39 cellular contexts compared by ENCODE assay signal in genomic region chr7:44133295-44133694, GRCh38. TPM values are rescaled to one million over a fixed set of nuclear protein-coding genes. Genes with fewer than 3 reads are reported as not detected.
"Had no signal": no experiment of that assay in that cellular context is flagged by ENCODE, and none has a peak within 500 bp of the region (broad histone marks: within the 10 kb centered on the region; RNA-seq: fewer than 3 reads in every experiment).

No MANE protein-coding gene starts in this region.

- H3K36me3 ChIP-seq: adrenal gland, Peyer's patch, SJCRH30, WERI-Rb-1 had no signal

- H3K27ac ChIP-seq: adrenal gland, Peyer's patch, RWPE1, SJCRH30, SK-N-MC, WERI-Rb-1 had no signal

- H3K27me3 ChIP-seq: adrenal gland, Peyer's patch, SJCRH30 had no signal

- H3K4me1 ChIP-seq: adrenal gland, Peyer's patch had no signal

- H3K4me3 ChIP-seq: adrenal gland, K562, Peyer's patch, SJCRH30, SK-N-MC had no signal

- ATAC-seq: activated CD8-positive, alpha-beta T cell treated with anti-CD3 and anti-CD28 coated beads for 36 hours; activated T-cell treated with anti-CD3 and anti-CD28 coated beads, Interleukin-2, amount 50 U/mL, for 72 hours; activated T-helper 17 cell treated with anti-CD3 and anti-CD28 coated beads, Interleukin-2, amount 50 U/mL, for 72 hours; K562; PC-3 had no signal

- H3K9me3 ChIP-seq: adrenal gland, Peyer's patch, SJCRH30 had no signal

- DNase-seq: activated CD4-positive, alpha-beta T cell treated with anti-CD3 and anti-CD28 coated beads for 1 hour; activated CD4-positive, alpha-beta T cell treated with anti-CD3 and anti-CD28 coated beads for 48 hours; activated CD4-positive, CD25-positive, alpha-beta regulatory T cell; activated CD8-positive, alpha-beta T cell treated with anti-CD3 and anti-CD28 coated beads for 36 hours; activated effector memory CD4-positive, alpha-beta T cell treated with anti-CD3 and anti-CD28 coated beads, Interleukin-2, amount 50 U/mL, for 16 hours; activated naive CD4-positive, alpha-beta T cell; activated naive CD4-positive, alpha-beta T cell treated with anti-CD3 and anti-CD28 coated beads, Interleukin-2, amount 50 U/mL, for 16 hours; activated naive CD8-positive, alpha-beta T cell treated with anti-CD3 and anti-CD28 coated beads, Interleukin-2, amount 10 ng/mL, durations not matched to agents 7 days and 5 days; activated T-cell treated with anti-CD3 and anti-CD28 coated beads, Interleukin-2, amount 50 U/mL, for 1 hour; activated T-cell treated with anti-CD3 and anti-CD28 coated beads, Interleukin-2, amount 50 U/mL, for 72 hours; adrenal gland; IMR-90; NCI-H1092 treated with DMSO at 0.1 percent for 48 hours; NCI-H1417; NCI-H146; NCI-H187; NCI-H2029 treated with DMSO at 0.1 percent for 48 hours; NCI-H2107; NCI-H2171; NCI-H510A; NCI-H526; NCI-H748 treated with DMSO at 0.1 percent for 48 hours; NK-92 treated with Interleukin-12 subunit alpha and Interleukin-12 subunit beta, amount 100 ng/mL, for 24 hours; PC-3; Peyer's patch; SHP77; SJCRH30; T1000; WERI-Rb-1 had no signal

RNA-seq across cellular contexts. Expression of gene MYL7, which starts 7.8 kb away (rescaled TPM):
- total RNA-seq: activated CD8-positive, alpha-beta memory T cell treated with anti-CD3 and anti-CD28 coated beads for 36 hours; activated CD8-positive, alpha-beta T cell treated with anti-CD3 and anti-CD28 coated beads for 36 hours; activated naive CD8-positive, alpha-beta T cell treated with anti-CD3 and anti-CD28 coated beads, Interleukin-2, amount 10 ng/mL, durations not matched to agents 7 days and 5 days; activated T-cell treated with anti-CD3 and anti-CD28 coated beads, Interleukin-2, amount 50 U/mL, for 72 hours; activated T-helper 17 cell treated with anti-CD3 and anti-CD28 coated beads, Interleukin-2, amount 50 U/mL, for 72 hours; adrenal gland; bronchial epithelial cell; IMR-90; K562; M059J; PC-3; Peyer's patch; SJCRH30; T-helper 1 cell treated with Interleukin-12 subunit alpha and Interleukin-12 subunit beta and Interleukin-4 antibody, amounts not matched to agents 30 ng/mL and 1 ng/mL, for 36 hours; T-helper 2 cell treated with Interferon-gamma antibody and Interleukin-4, amounts not matched to agents 100 ng/mL and 5 ng/mL, for 36 hours had no signal
- polyA plus RNA-seq: K562 had no signal

RNA-seq across cellular contexts. Expression of gene AEBP1, which starts 29.1 kb away (rescaled TPM):
- total RNA-seq: M059J, PC-3 had no signal

RNA-seq across cellular contexts. Expression of gene GCK, which starts 55.9 kb away (rescaled TPM):
- total RNA-seq: astrocyte; M059J; PC-3; Peyer's patch; SJCRH30; T-helper 1 cell treated with Interleukin-12 subunit alpha and Interleukin-12 subunit beta and Interleukin-4 antibody, amounts not matched to agents 30 ng/mL and 1 ng/mL, for 36 hours had no signal
